In the genomic region with DNA sequence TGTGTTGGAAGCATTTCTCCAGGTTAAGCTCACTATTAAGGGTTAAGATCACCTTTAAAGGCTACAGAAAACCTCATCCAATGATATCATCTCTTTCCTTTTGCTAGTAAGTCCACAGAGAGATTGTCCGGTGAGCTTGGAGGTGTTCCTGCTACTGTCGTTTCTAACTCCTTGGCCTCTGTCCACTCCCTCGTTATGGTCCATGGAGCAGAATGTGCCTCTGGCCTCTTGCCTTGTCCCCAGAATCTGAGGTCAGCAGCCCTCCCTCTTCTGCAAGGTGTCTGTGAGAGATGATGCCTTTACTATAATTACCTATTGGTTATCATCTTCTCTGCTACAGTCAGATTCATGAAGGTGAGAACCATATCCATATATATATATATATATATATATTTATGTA, we compare ENCODE assay signal across 1 cellular context.
TF ChIP-seq lines count a peak whose summit lies in the region.

No MANE protein-coding gene starts in this region.

TF ChIP-seq in Ishikawa, 13 proteins besides CTCF, POLR2A, EP300 and RAD21:
- no peak for TF ChIP-seq YY1 (IDR thresholded peaks at IDR 0.05; ENCODE audit: low read depth)
- TF ChIP-seq NFIC (IDR thresholded peaks at IDR 0.05): peak; percentile 62; the same call in 1 of the 2 replicates
- TF ChIP-seq, protein P1, sequence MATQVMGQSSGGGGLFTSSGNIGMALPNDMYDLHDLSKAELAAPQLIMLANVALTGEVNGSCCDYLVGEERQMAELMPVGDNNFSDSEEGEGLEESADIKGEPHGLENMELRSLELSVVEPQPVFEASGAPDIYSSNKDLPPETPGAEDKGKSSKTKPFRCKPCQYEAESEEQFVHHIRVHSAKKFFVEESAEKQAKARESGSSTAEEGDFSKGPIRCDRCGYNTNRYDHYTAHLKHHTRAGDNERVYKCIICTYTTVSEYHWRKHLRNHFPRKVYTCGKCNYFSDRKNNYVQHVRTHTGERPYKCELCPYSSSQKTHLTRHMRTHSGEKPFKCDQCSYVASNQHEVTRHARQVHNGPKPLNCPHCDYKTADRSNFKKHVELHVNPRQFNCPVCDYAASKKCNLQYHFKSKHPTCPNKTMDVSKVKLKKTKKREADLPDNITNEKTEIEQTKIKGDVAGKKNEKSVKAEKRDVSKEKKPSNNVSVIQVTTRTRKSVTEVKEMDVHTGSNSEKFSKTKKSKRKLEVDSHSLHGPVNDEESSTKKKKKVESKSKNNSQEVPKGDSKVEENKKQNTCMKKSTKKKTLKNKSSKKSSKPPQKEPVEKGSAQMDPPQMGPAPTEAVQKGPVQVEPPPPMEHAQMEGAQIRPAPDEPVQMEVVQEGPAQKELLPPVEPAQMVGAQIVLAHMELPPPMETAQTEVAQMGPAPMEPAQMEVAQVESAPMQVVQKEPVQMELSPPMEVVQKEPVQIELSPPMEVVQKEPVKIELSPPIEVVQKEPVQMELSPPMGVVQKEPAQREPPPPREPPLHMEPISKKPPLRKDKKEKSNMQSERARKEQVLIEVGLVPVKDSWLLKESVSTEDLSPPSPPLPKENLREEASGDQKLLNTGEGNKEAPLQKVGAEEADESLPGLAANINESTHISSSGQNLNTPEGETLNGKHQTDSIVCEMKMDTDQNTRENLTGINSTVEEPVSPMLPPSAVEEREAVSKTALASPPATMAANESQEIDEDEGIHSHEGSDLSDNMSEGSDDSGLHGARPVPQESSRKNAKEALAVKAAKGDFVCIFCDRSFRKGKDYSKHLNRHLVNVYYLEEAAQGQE (IDR thresholded peaks at IDR 0.05; ENCODE audit: low read depth): no peak
- TF ChIP-seq TAF1 (IDR thresholded peaks at IDR 0.05; ENCODE audit: low read depth): no peak
- TF ChIP-seq TEAD4 (IDR thresholded peaks at IDR 0.05): peak; percentile 45
